Comparison of ENCODE assay signal across 20 cellular contexts in genomic region chr11:596374-596773, GRCh38. TPM values are rescaled to one million over a fixed set of nuclear protein-coding genes. Genes with fewer than 3 reads are reported as not detected.
DNase-seq lines count a peak whose midpoint lies in the region; ATAC-seq lines count a peak whose summit lies in the region.
"Had no signal": no experiment of that assay in that cellular context is flagged by ENCODE, and none has a peak within 500 bp of the region (broad histone marks: within the 10 kb centered on the region; RNA-seq: fewer than 3 reads in every experiment).

No MANE protein-coding gene starts in this region.

- no peak for DNase-seq in activated naive CD4-positive, alpha-beta T cell treated with anti-CD3 and anti-CD28 coated beads, Interleukin-2, amount 10 ng/mL, durations not matched to agents 7 days and 5 days
- DNase-seq in activated naive CD4-positive, alpha-beta T cell (lab: John Stamatoyannopoulos, UW), result no peak
- no peak for DNase-seq in T-helper 17 cell
- DNase-seq in effector memory CD4-positive, alpha-beta T cell, result no peak
- no peak for DNase-seq in stimulated activated naive CD8-positive, alpha-beta T cell treated with anti-CD3 and anti-CD28 coated beads, Interleukin-15, amount 100 ng/mL, for 72 hours
- no peak for DNase-seq in stimulated activated CD4-positive, alpha-beta T cell treated with anti-CD3 and anti-CD28 coated beads, Interleukin-15, amount 100 ng/mL, for 24 hours
- DNase-seq in activated effector memory CD4-positive, alpha-beta T cell treated with Interleukin-2 at 50 U/mL for 16 hours, result no peak
- DNase-seq: COR-L47, DMS153, HFFc6, NCI-H187 treated with DMSO at 0.1 percent for 48 hours, NCI-H446 treated with DMSO at 0.1 percent for 48 hours, OCI-M1, SHP77 treated with DMSO at 0.1 percent for 48 hours had no signal

- H3K9me3 ChIP-seq in T-helper 17 cell (ENCODE audit: control insufficient read depth, low read length, poor library complexity, severe bottlenecking), result no peaks in the 10 kb centered on the region
- no peaks in the 10 kb centered on the region for H3K9me3 ChIP-seq in effector memory CD4-positive, alpha-beta T cell (ENCODE audit: control insufficient read depth, low read length)

- H3K4me3 Mint-ChIP-seq in activated naive CD4-positive, alpha-beta T cell treated with anti-CD3 and anti-CD28 coated beads, Interleukin-2, amount 10 ng/mL, durations not matched to agents 7 days and 5 days, result no peak overlapping the region
- H3K4me3 Mint-ChIP-seq in T-helper 17 cell, result peak overlapping the region; percentile 49
- H3K4me3 Mint-ChIP-seq in stimulated activated naive CD8-positive, alpha-beta T cell treated with anti-CD3 and anti-CD28 coated beads, Interleukin-15, amount 100 ng/mL, for 72 hours, result no peak overlapping the region
- H3K4me3 Mint-ChIP-seq: HFFc6, IgD-negative memory B cell had no signal

- no peaks in the 10 kb centered on the region for H3K9me3 Mint-ChIP-seq in activated naive CD4-positive, alpha-beta T cell treated with anti-CD3 and anti-CD28 coated beads, Interleukin-2, amount 10 ng/mL, durations not matched to agents 7 days and 5 days
- H3K9me3 Mint-ChIP-seq in stimulated activated naive CD8-positive, alpha-beta T cell treated with anti-CD3 and anti-CD28 coated beads, Interleukin-15, amount 100 ng/mL, for 72 hours, result no peaks in the 10 kb centered on the region
- H3K9me3 Mint-ChIP-seq: HFFc6, IgD-negative memory B cell had no signal

- peak overlapping the region; percentile 21 for H3K27ac ChIP-seq in effector memory CD4-positive, alpha-beta T cell (ENCODE audit: insufficient read depth, low read length, poor library complexity, severe bottlenecking)
- H3K27ac ChIP-seq: C4-2B had no signal

- H3K27ac Mint-ChIP-seq in activated naive CD4-positive, alpha-beta T cell treated with anti-CD3 and anti-CD28 coated beads, Interleukin-2, amount 10 ng/mL, durations not matched to agents 7 days and 5 days, result peak overlapping the region; percentile 64
- H3K27ac Mint-ChIP-seq in T-helper 17 cell, result peak overlapping the region; percentile 67
- H3K27ac Mint-ChIP-seq in stimulated activated naive CD8-positive, alpha-beta T cell treated with anti-CD3 and anti-CD28 coated beads, Interleukin-15, amount 100 ng/mL, for 72 hours, result no peak overlapping the region
- H3K27ac Mint-ChIP-seq: HFFc6 had no signal

- H3K36me3 Mint-ChIP-seq in activated naive CD4-positive, alpha-beta T cell treated with anti-CD3 and anti-CD28 coated beads, Interleukin-2, amount 10 ng/mL, durations not matched to agents 7 days and 5 days, result peaks cover 48% of the 10 kb centered on the region
- peaks cover 5% of the 10 kb centered on the region for H3K36me3 Mint-ChIP-seq in T-helper 17 cell (ENCODE audit: low read depth)

- no peaks in the 10 kb centered on the region for H3K27me3 Mint-ChIP-seq in activated naive CD4-positive, alpha-beta T cell treated with anti-CD3 and anti-CD28 coated beads, Interleukin-2, amount 10 ng/mL, durations not matched to agents 7 days and 5 days
- H3K27me3 Mint-ChIP-seq in T-helper 17 cell, result no peaks in the 10 kb centered on the region
- H3K27me3 Mint-ChIP-seq in stimulated activated naive CD8-positive, alpha-beta T cell treated with anti-CD3 and anti-CD28 coated beads, Interleukin-15, amount 100 ng/mL, for 72 hours, result no peaks in the 10 kb centered on the region
- H3K27me3 Mint-ChIP-seq: IgD-negative memory B cell had no signal

- peaks cover 76% of the 10 kb centered on the region for H3K36me3 ChIP-seq in effector memory CD4-positive, alpha-beta T cell (ENCODE audit: control insufficient read depth, insufficient read depth, low read length)

- ATAC-seq in T-helper 17 cell (peak; percentile 48), GM18867 (IDR thresholded peaks at IDR 0.05; ENCODE audit: unreplicated experiment) (no peak)
- ATAC-seq in stimulated activated naive CD8-positive, alpha-beta T cell treated with anti-CD3 and anti-CD28 coated beads, Interleukin-15, amount 100 ng/mL, for 72 hours, result peak; percentile 35

- H3K4me1 Mint-ChIP-seq in activated naive CD4-positive, alpha-beta T cell treated with anti-CD3 and anti-CD28 coated beads, Interleukin-2, amount 10 ng/mL, durations not matched to agents 7 days and 5 days, result peaks cover 10% of the 10 kb centered on the region
- H3K4me1 Mint-ChIP-seq in T-helper 17 cell, result peaks cover 15% of the 10 kb centered on the region
- H3K4me1 Mint-ChIP-seq in stimulated activated naive CD8-positive, alpha-beta T cell treated with anti-CD3 and anti-CD28 coated beads, Interleukin-15, amount 100 ng/mL, for 72 hours, result peaks cover 33% of the 10 kb centered on the region
- H3K4me1 Mint-ChIP-seq: IgD-negative memory B cell had no signal

- no peaks in the 10 kb centered on the region for H3K27me3 ChIP-seq in effector memory CD4-positive, alpha-beta T cell (replicated peaks; ENCODE audit: control insufficient read depth, insufficient read depth, low read length, poor library complexity, severe bottlenecking)

- CTCF ChIA-PET in activated naive CD4-positive, alpha-beta T cell treated with anti-CD3 and anti-CD28 coated beads, Interleukin-2, amount 10 ng/mL, durations not matched to agents 7 days and 5 days (lab: Charles Lee), result interaction anchor here (1.6 kb wide), 1 partner anchor 42 kb away, joined by 5 read pairs; no protein-coding TSS in a partner anchor

- H3K4me3 ChIP-seq in effector memory CD4-positive, alpha-beta T cell (ENCODE audit: insufficient read depth, low read depth, low read length, poor library complexity, severe bottlenecking), result no peak overlapping the region

- H3K4me1 ChIP-seq in effector memory CD4-positive, alpha-beta T cell (ENCODE audit: control insufficient read depth, insufficient read depth, low read length, poor library complexity, severe bottlenecking), result no peaks in the 10 kb centered on the region

RNA-seq across cellular contexts. Expression of gene IRF7, which starts 19.4 kb away (rescaled TPM):
- 10 to 100 TPM; 40.3 to 44.0 TPM for total RNA-seq in T-helper 17 cell

RNA-seq across cellular contexts. Expression of gene PHRF1, which starts 20.1 kb away (rescaled TPM):
- 10 to 100 TPM; 36.7 to 44.8 TPM for total RNA-seq in T-helper 17 cell

RNA-seq across cellular contexts. Expression of gene CDHR5, which starts 28.4 kb away (rescaled TPM):
- total RNA-seq in T-helper 17 cell, result not detected
- total RNA-seq: A673, HFFc6, LHCN-M2, RPMI7951 had no signal

RNA-seq across cellular contexts. Expression of gene SCT, which starts 30.6 kb away (rescaled TPM):
- not detected for total RNA-seq in T-helper 17 cell
- total RNA-seq: A673, HFFc6, LHCN-M2, RPMI7951 had no signal

RNA-seq across cellular contexts. Expression of gene RASSF7, which starts 35.6 kb away (rescaled TPM):
- total RNA-seq in T-helper 17 cell, result 10 to 100 TPM; 24.6 to 29.4 TPM

Comparison
In these comparisons a context has a peak if more than half of its experiments do, and no peak if none do; other contexts are left out.
1. H3K27ac Mint-ChIP-seq: peak in activated naive CD4-positive, alpha-beta T cell treated with anti-CD3 and anti-CD28 coated beads, Interleukin-2, amount 10 ng/mL, durations not matched to agents 7 days and 5 days (single experiment) and T-helper 17 cell (single experiment); none in stimulated activated naive CD8-positive, alpha-beta T cell treated with anti-CD3 and anti-CD28 coated beads, Interleukin-15, amount 100 ng/mL, for 72 hours (0 of 2).